In genomic region chr22:50245214-50246072, GRCh38 we compare ENCODE assay signal across 8 cellular contexts. TPM values are rescaled to one million over a fixed set of nuclear protein-coding genes. Genes with fewer than 3 reads are reported as not detected.
A peak's percentile ranks its signal among the peaks of the same experiment; 100 is the strongest.
DNase-seq lines count a peak whose midpoint lies in the region; ATAC-seq and TF ChIP-seq lines count a peak whose summit lies in the region.

No MANE protein-coding gene starts in this region.

- WGBS in adrenal gland, 4 donors = 9 to 17% (median 13%) methylated on average over 36 to 53 of the region's 53 CpGs; no CpG with 5 or more reads in 1 of the 4 donors

- H3K36me3 ChIP-seq in adrenal gland (replicated peaks in 1 of 2) = peaks cover 0 to 9% of the 10 kb centered on the region in 2 donors
- H3K36me3 ChIP-seq in iPS-20b (ENCODE audit: insufficient read depth, low read depth, low read length) = peaks cover 11% of the 10 kb centered on the region; the same call in 1 of the 2 replicates
- peaks cover 0 to 20% (median 15%) of the 10 kb centered on the region in 5 donors for H3K36me3 ChIP-seq in subcutaneous abdominal adipose tissue (ENCODE audit: control insufficient read depth in 5 of 5, insufficient read depth in 5 of 5, low read length in 5 of 5)

- peak overlapping the region; percentile 98 for H3K4me3 ChIP-seq in AG04450 (ENCODE audit: low read depth, low read length)
- peak overlapping the region; percentile 63 to 95 (median 93) for H3K4me3 ChIP-seq in adrenal gland
- peak overlapping the region; percentile 93 for H3K4me3 ChIP-seq in iPS-20b (ENCODE audit: low read length)
- H3K4me3 ChIP-seq in subcutaneous abdominal adipose tissue (ENCODE audit: low read depth in 1 of 5, low read length in 5 of 5) = peak overlapping the region; percentile 68 to 99 (median 95)

- no peak for TF ChIP-seq CTCF in AG04450 (IDR thresholded peaks at IDR 0.05; ENCODE audit: low read depth, low read length)
- TF ChIP-seq CTCF in adrenal gland (IDR thresholded peaks at IDR 0.05) = no peak

- H3K9ac ChIP-seq in iPS-20b (ENCODE audit: low read depth, low read length) = peak overlapping the region; percentile 90; the same call in 1 of the 2 replicates
- peak overlapping the region; percentile 68 to 99 (median 96) for H3K9ac ChIP-seq in subcutaneous abdominal adipose tissue (ENCODE audit: low read length in 5 of 5)

- POLR2A ChIA-PET in AG04450 (lab: Yijun Ruan, JAX) = no interaction called here

- H3K4me1 ChIP-seq in adrenal gland (replicated peaks in 1 of 2) (peaks cover 42 to 52% of the 10 kb centered on the region in 2 donors), iPS-20b (ENCODE audit: insufficient read depth, low read length) (no peaks in the 10 kb centered on the region; the same call in 1 of the 2 replicates), subcutaneous abdominal adipose tissue (ENCODE audit: control insufficient read depth in 5 of 5, insufficient read depth in 5 of 5, low read length in 5 of 5) (peaks cover 11 to 72% (median 59%) of the 10 kb centered on the region in 5 donors)

- H3K27ac ChIP-seq in AG04450 (ENCODE audit: low read depth, low read length) (peak overlapping the region; percentile 77), adrenal gland (peak overlapping the region; percentile 80 to 96 (median 89)), iPS-20b (ENCODE audit: low read length) (peak overlapping the region; percentile 55), subcutaneous abdominal adipose tissue (ENCODE audit: low read depth, low read length) (peak overlapping the region; percentile 93)

- CTCF ChIA-PET in AG04450 (lab: Charles Lee) = no interaction called here

- peaks cover 4% of the 10 kb centered on the region; the same call in 1 of the 2 replicates for H3K9me3 ChIP-seq in AG04450 (ENCODE audit: control insufficient read depth, insufficient read depth, low read length)
- H3K9me3 ChIP-seq in adrenal gland (replicated peaks in 1 of 3) = no peaks in the 10 kb centered on the region
- no peaks in the 10 kb centered on the region for H3K9me3 ChIP-seq in iPS-20b (ENCODE audit: insufficient read depth, low read depth, low read length)
- H3K9me3 ChIP-seq in subcutaneous abdominal adipose tissue (ENCODE audit: control insufficient read depth in 5 of 5, low read length in 5 of 5) = no peaks in the 10 kb centered on the region

- H3K27me3 ChIP-seq in AG04450 (ENCODE audit: control insufficient read depth, insufficient read depth, low read length) = no peaks in the 10 kb centered on the region
- H3K27me3 ChIP-seq in adrenal gland = no peaks in the 10 kb centered on the region
- H3K27me3 ChIP-seq in iPS-20b (ENCODE audit: insufficient read depth, low read length) = no peaks in the 10 kb centered on the region
- H3K27me3 ChIP-seq in subcutaneous abdominal adipose tissue (ENCODE audit: control insufficient read depth in 5 of 5, insufficient read depth in 4 of 5, low read length in 5 of 5) = no peaks in the 10 kb centered on the region

- intact Hi-C loops in adrenal gland (cut with DNase I) = no loop called here

- TF ChIP-seq POLR2A in adrenal gland (IDR thresholded peaks at IDR 0.05) = peak in 1 of 2 donors; percentile 5

- peak; percentile 5 for ATAC-seq in HG03342 (IDR thresholded peaks at IDR 0.05; ENCODE audit: unreplicated experiment)
- no peak for ATAC-seq in HG03108 (IDR thresholded peaks at IDR 0.05; ENCODE audit: unreplicated experiment)
- ATAC-seq in GM19455 (IDR thresholded peaks at IDR 0.05; ENCODE audit: unreplicated experiment) = no peak

- DNase-seq in AG04450 (ENCODE audit: low read depth, low spot score) (no peak), adrenal gland (peak in 1 of 7 donors; percentile 32), NCI-H1048 (lab: John Stamatoyannopoulos, UW) (no peak)

RNA-seq across cellular contexts. Expression of gene TUBGCP6, which starts 0.6 kb away (rescaled TPM):
- 8.5 and 10.8 TPM in 2 replicates for polyA plus RNA-seq in AG04450 (2011; rRNA removed)
- 11.9 and 12.7 TPM in 2 replicates for polyA minus RNA-seq in AG04450 (2011; rRNA and poly(A)+ RNA removed)
- total RNA-seq in adrenal gland = 10 to 100 TPM; 23.6 to 64.8 (median 47.4) TPM
- polyA plus RNA-seq in adrenal gland = 100 to 1,000 TPM in 2 of 3 donors, 1 to 10 TPM in 1; 8.3 to 171 (median 111) TPM

RNA-seq across cellular contexts. Expression of gene HDAC10, which starts 5.6 kb away (rescaled TPM):
- polyA plus RNA-seq in AG04450 (2011; rRNA removed) (7.0 and 9.9 TPM in 2 replicates), adrenal gland (100 to 1,000 TPM in 1 of 3 donors, 10 to 100 TPM in 1, 1 to 10 TPM in 1; 2.0 to 179 (median 79.3) TPM)
- polyA minus RNA-seq in AG04450 (2011; rRNA and poly(A)+ RNA removed) = 7.4 and 9.7 TPM in 2 replicates
- total RNA-seq in adrenal gland = 10 to 100 TPM; 13.9 to 72.1 (median 41.5) TPM

RNA-seq across cellular contexts. Expression of gene MAPK12, which starts 16.0 kb away (rescaled TPM):
- polyA plus RNA-seq in AG04450 (2011; rRNA removed) (26.6 and 33.7 TPM in 2 replicates), adrenal gland (10 to 100 TPM in 2 of 3 donors, 1 to 10 TPM in 1; 1.7 to 17.1 (median 13.9) TPM)
- 32.0 and 45.4 TPM in 2 replicates for polyA minus RNA-seq in AG04450 (2011; rRNA and poly(A)+ RNA removed)
- 1 to 10 TPM; 3.1 to 6.8 (median 5.4) TPM for total RNA-seq in adrenal gland

RNA-seq across cellular contexts. Expression of gene MAPK11, which starts 24.7 kb away (rescaled TPM):
- 6.7 and 9.6 TPM in 2 replicates for polyA plus RNA-seq in AG04450 (2011; rRNA removed)
- polyA minus RNA-seq in AG04450 (2011; rRNA and poly(A)+ RNA removed) = 8.1 and 11.6 TPM in 2 replicates
- total RNA-seq in adrenal gland = 1 to 10 TPM; 4.7 to 9.3 (median 6.7) TPM
- 10 to 100 TPM in 2 of 3 donors, 1 to 10 TPM in 1; 2.0 to 29.5 (median 25.1) TPM for polyA plus RNA-seq in adrenal gland

RNA-seq across cellular contexts. Expression of gene SELENOO, which starts 44.6 kb away (rescaled TPM):
- polyA plus RNA-seq in AG04450 (2011; rRNA removed) (6.8 and 9.4 TPM in 2 replicates), adrenal gland (10 to 100 TPM in 2 of 3 donors, 1 to 10 TPM in 1; 1.9 to 89.0 (median 73.5) TPM)
- 3.4 and 4.9 TPM in 2 replicates for polyA minus RNA-seq in AG04450 (2011; rRNA and poly(A)+ RNA removed)
- 10 to 100 TPM; 28.2 to 52.0 (median 33.9) TPM for total RNA-seq in adrenal gland
